ENCODE assay signal across 1 cellular context in genomic region chr3:157491136-157491535, GRCh38.
TF ChIP-seq lines count a peak whose summit lies in the region.

No MANE protein-coding gene starts in this region.

TF ChIP-seq in IMR-90, 13 proteins besides CTCF, POLR2A, EP300 and RAD21 (continued from another document):
- TF ChIP-seq USF2 (IDR thresholded peaks at IDR 0.05; ENCODE audit: low read depth, low read length) (no peak), RCOR1 (IDR thresholded peaks at IDR 0.05; ENCODE audit: insufficient replicate concordance, low read length) (no peak), MAFK (IDR thresholded peaks at IDR 0.05; ENCODE audit: low read depth, low read length) (no peak)
